In genomic region chr7:128167791-128168666, GRCh38 we compare ENCODE assay signal across 8 cellular contexts.
DNase-seq lines count a peak whose midpoint lies in the region; ATAC-seq and TF ChIP-seq lines count a peak whose summit lies in the region.

No MANE protein-coding gene starts in this region.

- H3K9me3 ChIP-seq in AG04450 (ENCODE audit: control insufficient read depth, insufficient read depth, low read length) = no peaks in the 10 kb centered on the region; the same call in 1 of the 2 replicates
- H3K9me3 ChIP-seq in endocrine pancreas (ENCODE audit: control insufficient read depth, low read length) = no peaks in the 10 kb centered on the region
- peaks cover 0 to 5% of the 10 kb centered on the region in 2 donors for H3K9me3 ChIP-seq in neuronal stem cell (replicated peaks in 1 of 2; ENCODE audit: control insufficient read depth in 2 of 2, insufficient read depth in 1 of 2, low read depth in 1 of 2, low read length in 2 of 2)

- peak overlapping the region; percentile 90 for H3K9ac ChIP-seq in endocrine pancreas (ENCODE audit: control insufficient read depth, insufficient read depth, low read length)
- H3K9ac ChIP-seq in neuronal stem cell (ENCODE audit: low read depth, low read length, poor library complexity) = no peak overlapping the region

- POLR2A ChIA-PET in AG04450 (lab: Yijun Ruan, JAX) = no interaction called here

- DNase-seq in AG04450 (ENCODE audit: low read depth, low spot score) (no peak), neuronal stem cell (ENCODE audit: low spot score) (no peak), hippocampal formation (lab: John Stamatoyannopoulos, UW) (no peak), HPDE6-E6E7 (ENCODE audit: extremely low spot score) (no peak)

- no peak overlapping the region for H4K8ac ChIP-seq in neuronal stem cell (ENCODE audit: low read depth, low read length)

- H3K4me1 ChIP-seq in endocrine pancreas (ENCODE audit: control insufficient read depth, insufficient read depth, low read length) (no peaks in the 10 kb centered on the region), neuronal stem cell (ENCODE audit: control insufficient read depth in 2 of 2, insufficient read depth in 1 of 2, low read depth in 1 of 2, low read length in 2 of 2) (peaks cover 8 to 10% of the 10 kb centered on the region in 2 donors)

- H2BK120ac ChIP-seq in neuronal stem cell (ENCODE audit: low read depth, low read length) = no peak overlapping the region

- TF ChIP-seq RAD21 in Ishikawa (IDR thresholded peaks at IDR 0.05; ENCODE audit: low read depth) = no peak

- no peak overlapping the region for H3K4ac ChIP-seq in neuronal stem cell (ENCODE audit: low read length)

- H2AK5ac ChIP-seq in neuronal stem cell (ENCODE audit: low read depth, low read length) = no peak overlapping the region

- ATAC-seq in GM19351 (IDR thresholded peaks at IDR 0.05; ENCODE audit: unreplicated experiment) (no peak), HG03280 (IDR thresholded peaks at IDR 0.05; ENCODE audit: unreplicated experiment) (no peak)

- H3K36me3 ChIP-seq in endocrine pancreas (ENCODE audit: control insufficient read depth, insufficient read depth, low read length) (no peaks in the 10 kb centered on the region), neuronal stem cell (replicated peaks in 1 of 2; ENCODE audit: control insufficient read depth in 2 of 2, insufficient read depth in 2 of 2, low read length in 2 of 2) (no peaks in the 10 kb centered on the region)

- peak overlapping the region; percentile 69 for H3K23ac ChIP-seq in neuronal stem cell (ENCODE audit: low read depth, low read length, poor library complexity)

- H3K27ac ChIP-seq in AG04450 (ENCODE audit: low read depth, low read length) (no peak overlapping the region), neuronal stem cell (replicated peaks; ENCODE audit: low read length) (no peak overlapping the region)

- H2BK5ac ChIP-seq in neuronal stem cell (ENCODE audit: low read length) = no peak overlapping the region

- WGBS in neuronal stem cell (ENCODE audit: extremely low coverage in 2 of 2, insufficient read length in 2 of 2, insufficient replicate concordance in 1 of 2), 2 donors = no CpG with 5 or more reads among the region's 59 CpGs

- H3K4me2 ChIP-seq in neuronal stem cell (ENCODE audit: insufficient read depth, low read length, poor library complexity, severe bottlenecking) = peak overlapping the region; percentile 78

- H4K91ac ChIP-seq in neuronal stem cell (ENCODE audit: low read depth, low read length, poor library complexity) = no peak overlapping the region

- H3K18ac ChIP-seq in neuronal stem cell (ENCODE audit: low read length) = peak overlapping the region; percentile 16

- no peak for TF ChIP-seq CTCF in AG04450 (IDR thresholded peaks at IDR 0.05; ENCODE audit: low read depth, low read length)

- H3K79me1 ChIP-seq in neuronal stem cell (ENCODE audit: low read depth, low read length) = no peaks in the 10 kb centered on the region

- H3K14ac ChIP-seq in neuronal stem cell (ENCODE audit: low read length) = peak overlapping the region; percentile 31

- H2BK15ac ChIP-seq in neuronal stem cell (ENCODE audit: low read length) = no peak overlapping the region

- H2AFZ ChIP-seq in neuronal stem cell (ENCODE audit: low read length) = peak overlapping the region; percentile 23

- H3K27me3 ChIP-seq in AG04450 (ENCODE audit: control insufficient read depth, insufficient read depth, low read length) (peaks cover 70% of the 10 kb centered on the region), endocrine pancreas (ENCODE audit: control insufficient read depth, insufficient read depth, low read length) (no peaks in the 10 kb centered on the region), neuronal stem cell (ENCODE audit: control insufficient read depth in 3 of 3, insufficient read depth in 3 of 3, low read depth in 1 of 3, low read length in 3 of 3) (peaks cover 27 to 97% (median 56%) of the 10 kb centered on the region in 3 experiments)

- H3K4me3 ChIP-seq in AG04450 (ENCODE audit: low read depth, low read length) (peak overlapping the region; percentile 4; the same call in 1 of the 2 replicates), endocrine pancreas (ENCODE audit: control insufficient read depth, insufficient read depth, low read length) (no peak overlapping the region), neuronal stem cell (ENCODE audit: low read length in 2 of 2) (peak overlapping the region in 1 of 2 donors; percentile 62)

- TF ChIP-seq EP300 in Ishikawa (IDR thresholded peaks at IDR 0.05; ENCODE audit: borderline replicate concordance) = no peak

- CTCF ChIA-PET in AG04450 (lab: Charles Lee) = no interaction called here

- H2BK12ac ChIP-seq in neuronal stem cell (ENCODE audit: low read length) = no peak overlapping the region

TF ChIP-seq in Ishikawa, 13 proteins besides CTCF, POLR2A, EP300 and RAD21:
- TF ChIP-seq CREB1 (IDR thresholded peaks at IDR 0.05; ENCODE audit: low read depth) = no peak
- TF ChIP-seq NFIC (IDR thresholded peaks at IDR 0.05) = no peak
- TF ChIP-seq, protein P1, sequence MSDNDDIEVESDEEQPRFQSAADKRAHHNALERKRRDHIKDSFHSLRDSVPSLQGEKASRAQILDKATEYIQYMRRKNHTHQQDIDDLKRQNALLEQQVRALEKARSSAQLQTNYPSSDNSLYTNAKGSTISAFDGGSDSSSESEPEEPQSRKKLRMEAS (IDR thresholded peaks at IDR 0.05) = no peak; the same call in 1 of the 2 replicates
- peak; percentile 17; the same call in 1 of the 2 replicates for TF ChIP-seq ZBTB7A (IDR thresholded peaks at IDR 0.05; ENCODE audit: low read depth)
- TF ChIP-seq CEBPB (IDR thresholded peaks at IDR 0.05) = no peak
- TF ChIP-seq YY1 (IDR thresholded peaks at IDR 0.05; ENCODE audit: low read depth) = no peak
